14 cellular contexts compared by ENCODE assay signal in the genomic region with DNA sequence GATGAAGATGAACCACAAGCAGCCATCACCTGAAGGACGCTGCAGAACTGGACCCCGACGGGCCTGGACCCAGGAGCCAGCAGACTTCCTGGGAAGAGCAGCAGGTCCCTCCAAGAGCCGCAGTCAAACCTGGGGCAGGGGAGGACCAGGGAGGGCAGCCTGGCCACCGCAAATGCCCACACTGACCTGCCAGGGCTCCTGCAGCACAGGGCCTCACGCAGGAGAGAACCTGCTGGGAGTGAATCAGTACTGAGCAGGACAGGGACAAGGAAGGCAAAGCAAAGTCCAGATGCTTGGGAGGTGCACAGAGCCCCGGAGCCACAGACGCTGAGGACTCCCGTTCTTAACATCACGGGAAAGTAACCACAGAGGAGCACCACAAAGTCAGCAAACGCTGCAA.
DNase-seq lines count a peak whose midpoint lies in the region; ATAC-seq, FAIRE-seq and TF ChIP-seq lines count a peak whose summit lies in the region.
"Had no signal": no experiment of that assay in that cellular context is flagged by ENCODE, and none has a peak within 500 bp of the region (broad histone marks: within the 10 kb centered on the region; RNA-seq: fewer than 3 reads in every experiment).

No MANE protein-coding gene starts in this region.

- H3K4me1 ChIP-seq in BLaER1 = peaks cover 5% of the 10 kb centered on the region; the same call in 1 of the 2 replicates
- H3K4me1 ChIP-seq in kidney (ENCODE audit: control insufficient read depth in 1 of 2, insufficient read depth in 1 of 2, low read depth in 1 of 2, low read length in 2 of 2) = no peaks in the 10 kb centered on the region

- CTCF ChIA-PET in WTC11 (lab: Charles Lee) = no interaction called here

- H3K36me3 ChIP-seq in BLaER1 (peaks cover 96% of the 10 kb centered on the region), kidney (ENCODE audit: control insufficient read depth in 1 of 2, insufficient read depth in 2 of 2, low read length in 2 of 2) (peaks cover 37 to 53% of the 10 kb centered on the region in 2 donors)

- intact Hi-C loops in kidney (cut with DNase I) = no loop called here

- DNase-seq in chondrocyte (ENCODE audit: low spot score) (peak; percentile 67), kidney (peak; percentile 56), WTC11 (ENCODE audit: low spot score) (no peak), NCI-H2029 (lab: John Stamatoyannopoulos, UW) (no peak), SKM-1 treated with dmso at 0.1 percent for 144 hours (lab: John Stamatoyannopoulos, UW; ENCODE audit: unreplicated experiment) (no peak)
- no peak for DNase-seq in stimulated activated naive B cell treated with anti-CD40 and anti-IgM and Interleukin-4, amounts not matched to agents 10 μg/mL and 1 μg/mL and 100 μg/mL, for 72 hours
- DNase-seq: Calu3; CD4-positive, CD25-positive, alpha-beta regulatory T cell; DMS 273 treated with DMSO at 0.1 percent for 48 hours; GM23248; H7; IMR-90 had no signal

- H3K4me3 ChIP-seq in BLaER1 = 0 out of 2 replicates have a peak overlapping the region, but pooled peaks have one; percentile 10
- H3K4me3 ChIP-seq in kidney (ENCODE audit: low read length in 2 of 2) = no peak overlapping the region
- H3K4me3 ChIP-seq: GM23248 had no signal

- H3K4me1 Mint-ChIP-seq in chondrocyte (ENCODE audit: low read depth) = no peaks in the 10 kb centered on the region
- peaks cover 11 to 13% of the 10 kb centered on the region in 2 donors for H3K4me1 Mint-ChIP-seq in stimulated activated naive B cell treated with anti-CD40 and anti-IgM and Interleukin-4, amounts not matched to agents 10 μg/mL and 1 μg/mL and 100 μg/mL, for 72 hours
- no peaks in the 10 kb centered on the region for H3K4me1 Mint-ChIP-seq in WTC11

- no peak for ATAC-seq in stimulated activated naive B cell treated with anti-CD40 and anti-IgM and Interleukin-4, amounts not matched to agents 10 μg/mL and 1 μg/mL and 100 μg/mL, for 72 hours (replicated peaks)
- no peak for ATAC-seq in WTC11

- no peaks in the 10 kb centered on the region for H3K27me3 Mint-ChIP-seq in chondrocyte (ENCODE audit: low read depth)
- H3K27me3 Mint-ChIP-seq in stimulated activated naive B cell treated with anti-CD40 and anti-IgM and Interleukin-4, amounts not matched to agents 10 μg/mL and 1 μg/mL and 100 μg/mL, for 72 hours = no peaks in the 10 kb centered on the region
- H3K27me3 Mint-ChIP-seq in WTC11 (ENCODE audit: low read depth) = no peaks in the 10 kb centered on the region
- H3K27me3 Mint-ChIP-seq: CD4-positive, CD25-positive, alpha-beta regulatory T cell had no signal

- no peak overlapping the region for H3K4me2 ChIP-seq in BLaER1

- H3K27ac ChIP-seq in BLaER1 (no peak overlapping the region), kidney (ENCODE audit: low read depth in 2 of 2, low read length in 2 of 2) (no peak overlapping the region)
- H3K27ac ChIP-seq: GM23248 had no signal

- POLR2A ChIA-PET in WTC11 (lab: Charles Lee) = no interaction called here

- no peaks in the 10 kb centered on the region for H4K20me1 ChIP-seq in BLaER1

- H3K9ac ChIP-seq in BLaER1 (no peak overlapping the region), kidney (ENCODE audit: low read length in 2 of 2) (no peak overlapping the region)
- H3K9ac ChIP-seq: GM23248 had no signal

- H3K27me3 ChIP-seq in BLaER1 = no peaks in the 10 kb centered on the region

- H3K4me3 Mint-ChIP-seq in chondrocyte (ENCODE audit: unreplicated experiment) (no peak overlapping the region), WTC11 (no peak overlapping the region)
- no peak overlapping the region for H3K4me3 Mint-ChIP-seq in stimulated activated naive B cell treated with anti-CD40 and anti-IgM and Interleukin-4, amounts not matched to agents 10 μg/mL and 1 μg/mL and 100 μg/mL, for 72 hours
- H3K4me3 Mint-ChIP-seq: CD4-positive, CD25-positive, alpha-beta regulatory T cell had no signal

- H3K9me3 ChIP-seq in BLaER1 (peaks cover 98% of the 10 kb centered on the region), kidney (ENCODE audit: control insufficient read depth in 1 of 2, low read length in 2 of 2) (peaks cover 3 to 8% of the 10 kb centered on the region in 2 donors)

- TF ChIP-seq CTCF in chondrocyte (IDR thresholded peaks at IDR 0.05) (no peak), kidney (IDR thresholded peaks at IDR 0.05; ENCODE audit: borderline replicate concordance, extremely low read depth, insufficient read depth) (no peak), WTC11 (IDR thresholded peaks at IDR 0.05) (no peak)

- H3K36me3 Mint-ChIP-seq in chondrocyte (ENCODE audit: low read depth) (peaks cover 62% of the 10 kb centered on the region), WTC11 (peaks cover 82% of the 10 kb centered on the region)
- peaks cover 76 to 91% of the 10 kb centered on the region in 2 donors for H3K36me3 Mint-ChIP-seq in stimulated activated naive B cell treated with anti-CD40 and anti-IgM and Interleukin-4, amounts not matched to agents 10 μg/mL and 1 μg/mL and 100 μg/mL, for 72 hours

- FAIRE-seq in kidney (lab: Jason Lieb, UNC) = no peak
- FAIRE-seq: A204.1 had no signal

- peaks cover 23% of the 10 kb centered on the region for H3K9me3 Mint-ChIP-seq in chondrocyte (ENCODE audit: low read depth)
- peaks cover 19 to 20% of the 10 kb centered on the region in 2 donors for H3K9me3 Mint-ChIP-seq in stimulated activated naive B cell treated with anti-CD40 and anti-IgM and Interleukin-4, amounts not matched to agents 10 μg/mL and 1 μg/mL and 100 μg/mL, for 72 hours
- H3K9me3 Mint-ChIP-seq in WTC11 = peaks cover 9% of the 10 kb centered on the region

- no peak overlapping the region for H3K27ac Mint-ChIP-seq in chondrocyte (ENCODE audit: unreplicated experiment)
- H3K27ac Mint-ChIP-seq in stimulated activated naive B cell treated with anti-CD40 and anti-IgM and Interleukin-4, amounts not matched to agents 10 μg/mL and 1 μg/mL and 100 μg/mL, for 72 hours = peak overlapping the region; percentile 32
- no peak overlapping the region; the same call in 1 of the 2 replicates for H3K27ac Mint-ChIP-seq in WTC11
- H3K27ac Mint-ChIP-seq: CD4-positive, CD25-positive, alpha-beta regulatory T cell had no signal

TF ChIP-seq in WTC11, 78 proteins besides CTCF, POLR2A, EP300 and RAD21:
- no peak for TF ChIP-seq CREM (CRISPR knock-in tag; IDR thresholded peaks at IDR 0.05)
- TF ChIP-seq, protein P1, sequence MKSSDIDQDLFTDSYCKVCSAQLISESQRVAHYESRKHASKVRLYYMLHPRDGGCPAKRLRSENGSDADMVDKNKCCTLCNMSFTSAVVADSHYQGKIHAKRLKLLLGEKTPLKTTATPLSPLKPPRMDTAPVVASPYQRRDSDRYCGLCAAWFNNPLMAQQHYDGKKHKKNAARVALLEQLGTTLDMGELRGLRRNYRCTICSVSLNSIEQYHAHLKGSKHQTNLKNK (CRISPR knock-in tag; IDR thresholded peaks at IDR 0.05) = no peak
- TF ChIP-seq ZNF219 (CRISPR knock-in tag; IDR thresholded peaks at IDR 0.05; ENCODE audit: borderline replicate concordance) = no peak
- TF ChIP-seq, protein P2, sequence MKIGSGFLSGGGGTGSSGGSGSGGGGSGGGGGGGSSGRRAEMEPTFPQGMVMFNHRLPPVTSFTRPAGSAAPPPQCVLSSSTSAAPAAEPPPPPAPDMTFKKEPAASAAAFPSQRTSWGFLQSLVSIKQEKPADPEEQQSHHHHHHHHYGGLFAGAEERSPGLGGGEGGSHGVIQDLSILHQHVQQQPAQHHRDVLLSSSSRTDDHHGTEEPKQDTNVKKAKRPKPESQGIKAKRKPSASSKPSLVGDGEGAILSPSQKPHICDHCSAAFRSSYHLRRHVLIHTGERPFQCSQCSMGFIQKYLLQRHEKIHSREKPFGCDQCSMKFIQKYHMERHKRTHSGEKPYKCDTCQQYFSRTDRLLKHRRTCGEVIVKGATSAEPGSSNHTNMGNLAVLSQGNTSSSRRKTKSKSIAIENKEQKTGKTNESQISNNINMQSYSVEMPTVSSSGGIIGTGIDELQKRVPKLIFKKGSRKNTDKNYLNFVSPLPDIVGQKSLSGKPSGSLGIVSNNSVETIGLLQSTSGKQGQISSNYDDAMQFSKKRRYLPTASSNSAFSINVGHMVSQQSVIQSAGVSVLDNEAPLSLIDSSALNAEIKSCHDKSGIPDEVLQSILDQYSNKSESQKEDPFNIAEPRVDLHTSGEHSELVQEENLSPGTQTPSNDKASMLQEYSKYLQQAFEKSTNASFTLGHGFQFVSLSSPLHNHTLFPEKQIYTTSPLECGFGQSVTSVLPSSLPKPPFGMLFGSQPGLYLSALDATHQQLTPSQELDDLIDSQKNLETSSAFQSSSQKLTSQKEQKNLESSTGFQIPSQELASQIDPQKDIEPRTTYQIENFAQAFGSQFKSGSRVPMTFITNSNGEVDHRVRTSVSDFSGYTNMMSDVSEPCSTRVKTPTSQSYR (CRISPR knock-in tag; IDR thresholded peaks at IDR 0.05) = no peak

Comparison
In these comparisons a context has a peak if more than half of its experiments do, and no peak if none do; other contexts are left out.
1. DNase-seq: peak in chondrocyte (single experiment) and kidney (single experiment); none in stimulated activated naive B cell treated with anti-CD40 and anti-IgM and Interleukin-4, amounts not matched to agents 10 μg/mL and 1 μg/mL and 100 μg/mL, for 72 hours (single experiment), WTC11 (single experiment), NCI-H2029 (single experiment) and SKM-1 treated with dmso at 0.1 percent for 144 hours (single experiment).